Comparison of ENCODE assay signal across 8 cellular contexts in genomic region chr2:144659731-144660275, GRCh38.
DNase-seq lines count a peak whose midpoint lies in the region; ATAC-seq lines count a peak whose summit lies in the region.

No MANE protein-coding gene starts in this region.

- H3K27me3 Mint-ChIP-seq in activated T-cell treated with anti-CD3 and anti-CD28 coated beads, Interleukin-2, amount 50 U/mL, for 72 hours (ENCODE audit: low read depth): no peaks in the 10 kb centered on the region
- H3K27me3 Mint-ChIP-seq in memory B cell: no peaks in the 10 kb centered on the region

- in situ Hi-C loops in ACHN (cut with HindIII; ENCODE audit: low pct_ligation_motif_present, low pct_unique_long_range_greater_than_20kb, low sequenced_read_pairs): no loop called here

- H3K4me3 Mint-ChIP-seq in activated T-cell treated with anti-CD3 and anti-CD28 coated beads, Interleukin-2, amount 50 U/mL, for 72 hours: peak overlapping the region in 1 of 2 donors; percentile 26
- H3K4me3 Mint-ChIP-seq in memory B cell: no peak overlapping the region

- DNase-seq in ACHN (peak; percentile 72), HT1080 (ENCODE audit: low read depth) (peak; percentile 99), memory B cell (ENCODE audit: low spot score in 2 of 2) (no peak), NK-92 (lab: John Stamatoyannopoulos, UW; ENCODE audit: unreplicated experiment) (no peak), caudate nucleus (lab: John Stamatoyannopoulos, UW) (no peak), GDM1 (lab: John Stamatoyannopoulos, UW) (no peak)
- DNase-seq in activated T-cell treated with anti-CD3 and anti-CD28 coated beads, Interleukin-2, amount 50 U/mL, for 72 hours: peak; percentile 52 to 62

- no peak overlapping the region for H3K27ac Mint-ChIP-seq in activated T-cell treated with anti-CD3 and anti-CD28 coated beads, Interleukin-2, amount 50 U/mL, for 72 hours
- H3K27ac Mint-ChIP-seq in memory B cell: no peak overlapping the region

- no peaks in the 10 kb centered on the region for H3K4me1 Mint-ChIP-seq in activated T-cell treated with anti-CD3 and anti-CD28 coated beads, Interleukin-2, amount 50 U/mL, for 72 hours (ENCODE audit: low read depth)
- peaks cover 3% of the 10 kb centered on the region for H3K4me1 Mint-ChIP-seq in memory B cell

- ATAC-seq in activated T-cell treated with anti-CD3 and anti-CD28 coated beads, Interleukin-2, amount 50 U/mL, for 72 hours (replicated peaks in 1 of 2): peak; percentile 97 to 98
- ATAC-seq in memory B cell (ENCODE audit: low read depth): peak; percentile 68
- no peak for ATAC-seq in HG03565 (IDR thresholded peaks at IDR 0.05; ENCODE audit: unreplicated experiment)

- no peak overlapping the region for H3K27ac ChIP-seq in caudate nucleus (ENCODE audit: low read depth, low read length)

- no peaks in the 10 kb centered on the region for H3K36me3 Mint-ChIP-seq in activated T-cell treated with anti-CD3 and anti-CD28 coated beads, Interleukin-2, amount 50 U/mL, for 72 hours (ENCODE audit: insufficient read depth in 2 of 2)
- H3K36me3 Mint-ChIP-seq in memory B cell: no peaks in the 10 kb centered on the region

- no peaks in the 10 kb centered on the region for H3K9me3 Mint-ChIP-seq in activated T-cell treated with anti-CD3 and anti-CD28 coated beads, Interleukin-2, amount 50 U/mL, for 72 hours
- H3K9me3 Mint-ChIP-seq in memory B cell: no peaks in the 10 kb centered on the region

Comparison
In these comparisons a context has a peak if more than half of its experiments do, and no peak if none do; other contexts are left out.
1. DNase-seq: peak in ACHN (single experiment), HT1080 (single experiment) and activated T-cell treated with anti-CD3 and anti-CD28 coated beads, Interleukin-2, amount 50 U/mL, for 72 hours (2 of 2); none in memory B cell (0 of 2), NK-92 (single experiment), caudate nucleus (0 of 61) and GDM1 (single experiment).